ENCODE assay signal across 1 cellular context in genomic region chr21:44354001-44354405, GRCh38.
A peak's percentile ranks its signal among the peaks of the same experiment; 100 is the strongest.
TF ChIP-seq lines count a peak whose summit lies in the region.

No MANE protein-coding gene starts in this region.

TF ChIP-seq in HepG2, 621 proteins besides CTCF, POLR2A, EP300 and RAD21:
- TF ChIP-seq PRDM15 (CRISPR knock-in tag; IDR thresholded peaks at IDR 0.05) (peak; percentile 88), CEBPB (IDR thresholded peaks at IDR 0.05; ENCODE audit: borderline replicate concordance, low read depth, low read length) (peak; percentile 66; the same call in 1 of the 2 replicates), PBX2 (CRISPR knock-in tag; IDR thresholded peaks at IDR 0.05) (no peak)
